ENCODE assay signal across 15 cellular contexts in genomic region chr10:78896169-78896931, GRCh38.
"Had no signal": no experiment of that assay in that cellular context is flagged by ENCODE, and none has a peak within 500 bp of the region (broad histone marks: within the 10 kb centered on the region; RNA-seq: fewer than 3 reads in every experiment).

No MANE protein-coding gene starts in this region.

- H3K36me3 ChIP-seq: pancreas, tibial artery had no signal

- H3K27me3 ChIP-seq: pancreas, tibial artery had no signal

- H3K27ac ChIP-seq: pancreas, tibial artery had no signal

- DNase-seq: activated CD4-positive, alpha-beta T cell treated with anti-CD3 and anti-CD28 coated beads for 4 hours; activated CD8-positive, alpha-beta T cell treated with anti-CD3 and anti-CD28 coated beads, Interleukin-2, amount 10 ng/mL, durations not matched to agents 7 days and 5 days; activated naive CD4-positive, alpha-beta T cell; activated naive CD8-positive, alpha-beta T cell treated with anti-CD3 and anti-CD28 coated beads, Interleukin-2, amount 10 ng/mL, durations not matched to agents 7 days and 5 days; cortex of kidney; effector CD8-positive, alpha-beta T cell; foreskin fibroblast; midbrain; pancreas; stimulated activated CD4-positive, alpha-beta T cell treated with anti-CD3 and anti-CD28 coated beads, Interleukin-15, amount 100 ng/mL, for 24 hours; stimulated activated CD4-positive, alpha-beta T cell treated with anti-CD3 and anti-CD28 coated beads, Interleukin-4, amount 100 ng/mL, for 1 hour; stimulated activated naive B cell treated with anti-CD40 and anti-IgM and Interleukin-4, amounts not matched to agents 10 μg/mL and 1 μg/mL and 100 μg/mL, for 72 hours; T-helper 1 cell; tibial artery had no signal

- H3K9me3 ChIP-seq: pancreas, tibial artery had no signal

- ATAC-seq: activated CD8-positive, alpha-beta T cell treated with anti-CD3 and anti-CD28 coated beads, Interleukin-2, amount 10 ng/mL, durations not matched to agents 7 days and 5 days; pancreas; stimulated activated naive B cell treated with anti-CD40 and anti-IgM and Interleukin-4, amounts not matched to agents 10 μg/mL and 1 μg/mL and 100 μg/mL, for 72 hours had no signal

- H3K4me1 ChIP-seq: pancreas had no signal

- H3K4me3 ChIP-seq: lung, pancreas, tibial artery had no signal
